In the genomic region with DNA sequence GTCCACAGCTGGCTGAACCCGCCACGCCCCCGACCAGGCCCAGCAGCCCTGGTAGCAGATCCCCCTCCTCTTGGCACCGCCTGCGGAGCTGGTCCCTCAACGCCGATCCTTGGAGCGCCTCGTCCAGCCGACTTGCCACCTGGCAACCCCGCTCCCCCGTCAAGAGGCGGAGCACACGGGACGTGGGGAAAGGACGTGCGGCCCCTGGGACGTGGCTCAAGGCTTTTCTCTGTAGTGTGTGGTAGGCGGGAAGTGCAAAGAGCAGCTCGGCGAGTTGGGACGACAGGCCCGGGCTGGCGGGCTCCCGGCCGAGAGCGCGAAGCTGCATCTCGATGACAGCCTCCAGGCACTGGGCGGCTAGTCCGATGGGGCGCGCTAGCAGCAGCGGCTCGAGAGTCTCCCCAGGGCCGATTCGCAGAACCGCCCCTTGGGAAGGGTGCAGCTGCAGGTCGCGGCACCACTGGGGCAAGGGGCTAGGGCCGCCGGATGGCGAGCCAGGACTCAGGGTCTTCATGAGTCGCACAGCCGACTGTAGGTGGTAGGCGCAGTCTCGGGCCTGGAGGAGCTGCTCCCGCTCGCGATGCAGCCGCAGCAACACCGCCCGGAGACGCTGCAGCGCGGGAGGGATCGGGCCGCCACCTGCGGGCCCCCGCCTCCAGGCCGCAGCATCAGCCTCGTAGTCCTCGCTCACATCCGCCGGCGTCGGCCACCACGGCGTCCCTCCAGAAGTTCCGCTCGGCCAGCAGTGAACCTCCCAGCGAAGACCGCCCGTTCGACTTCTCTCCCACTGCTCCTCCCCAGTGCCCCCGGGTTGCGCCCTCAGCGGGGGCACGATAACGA, we compare ENCODE assay signal across 8 cellular contexts.
DNase-seq lines count a peak whose midpoint lies in the region; ATAC-seq, FAIRE-seq and TF ChIP-seq lines count a peak whose summit lies in the region.

No MANE protein-coding gene starts in this region.

- H3K4me1 ChIP-seq in tibial artery, result peaks cover 0 to 35% (median 26%) of the 10 kb centered on the region in 4 donors

- H3K27me3 ChIP-seq in GM06990 (replicated peaks; ENCODE audit: control insufficient read depth, insufficient read depth, low read length), result no peaks in the 10 kb centered on the region
- H3K27me3 ChIP-seq in tibial artery, result no peaks in the 10 kb centered on the region

- no peaks in the 10 kb centered on the region for H3K9me3 ChIP-seq in tibial artery

- peak overlapping the region; percentile 94 for H3K4me3 ChIP-seq in GM06990 (replicated peaks; ENCODE audit: low read depth, low read length)
- peak overlapping the region; percentile 84 to 86 for H3K4me3 ChIP-seq in tibial artery

- H3K36me3 ChIP-seq in GM06990 (ENCODE audit: control insufficient read depth, insufficient read depth, low read length) (peaks cover 4% of the 10 kb centered on the region), tibial artery (peaks cover 17 to 53% (median 26%) of the 10 kb centered on the region in 3 donors)

- TF ChIP-seq CTCF in GM06990 (IDR thresholded peaks at IDR 0.05; ENCODE audit: insufficient read depth, low read length, poor library complexity, severe bottlenecking), result no peak
- TF ChIP-seq CTCF in tibial artery (IDR thresholded peaks at IDR 0.05), result no peak

- peak; percentile 38 for ATAC-seq in GM21447 (IDR thresholded peaks at IDR 0.05; ENCODE audit: unreplicated experiment)

- peak overlapping the region; percentile 83 to 95 for H3K27ac ChIP-seq in tibial artery

- DNase-seq in GM06990 (ENCODE audit: extremely low read depth, insufficient read length) (peak; percentile 85), HTR-8/SVneo (ENCODE audit: insufficient read length, low spot score) (peak; percentile 50), UCSD-AML1 (lab: John Stamatoyannopoulos, UW; ENCODE audit: unreplicated experiment) (peak; percentile 86), middle frontal gyrus (ENCODE audit: extremely low spot score, low spot score) (peak; percentile 16), tibial artery (peak; percentile 67), GM19238 (ENCODE audit: insufficient read length, low spot score) (no peak)
- peak; percentile 45 for DNase-seq in effector CD4-positive, alpha-beta T cell

- no peak for FAIRE-seq in HTR-8/SVneo (lab: Jason Lieb, UNC)

- intact Hi-C loops in tibial artery (cut with DNase I; ENCODE audit: low total_unique reads), result loop anchor here (2.0 to 5.0 kb wide), 2 partner anchors 27 to 45 kb away; a partner anchor contains a TSS
